26 cellular contexts compared by ENCODE assay signal in genomic region chr3:100413619-100414018, GRCh38.
"Had no signal": no experiment of that assay in that cellular context is flagged by ENCODE, and none has a peak within 500 bp of the region (broad histone marks: within the 10 kb centered on the region; RNA-seq: fewer than 3 reads in every experiment).

No MANE protein-coding gene starts in this region.

- H3K27me3 ChIP-seq: heart right ventricle, hepatocyte, neural progenitor cell, neutrophil, right atrium auricular region, right lobe of liver, suprapubic skin, tibial artery, upper lobe of right lung had no signal

- ATAC-seq: left cardiac atrium; left lobe of liver; lower lobe of right lung; naive thymus-derived CD8-positive, alpha-beta T cell; right lobe of liver; stimulated activated naive B cell treated with anti-CD40 and anti-IgM and Interleukin-4, amounts not matched to agents 10 μg/mL and 1 μg/mL and 100 μg/mL, for 72 hours; stimulated activated naive CD8-positive, alpha-beta T cell treated with anti-CD3 and anti-CD28 coated beads, Interleukin-15, Interleukin-2, amounts not matched to agents 100 U/mL and 50 U/mL, for 24 hours; upper lobe of right lung had no signal

- H3K36me3 ChIP-seq: heart right ventricle, lower lobe of right lung, neural progenitor cell, neutrophil, right atrium auricular region, right lobe of liver, suprapubic skin, thoracic aorta, upper lobe of right lung had no signal

- H3K4me3 ChIP-seq: heart right ventricle, hepatocyte, lower lobe of right lung, neural progenitor cell, right atrium auricular region, right lobe of liver, skin epidermis, suprapubic skin, thoracic aorta, tibial artery, upper lobe of right lung had no signal

- DNase-seq: left cardiac atrium; lower lobe of right lung; mammary epithelial cell; mesenchymal stem cell; naive thymus-derived CD8-positive, alpha-beta T cell; occipital lobe; right lobe of liver; stimulated activated CD4-positive, alpha-beta T cell treated with anti-CD3 and anti-CD28 coated beads, Interleukin-12 subunit alpha, Interleukin-12 subunit beta, amount 100 ng/mL, for 4 hours; stimulated activated CD4-positive, alpha-beta T cell treated with anti-CD3 and anti-CD28 coated beads, Interleukin-15, amount 100 ng/mL, for 24 hours; stimulated activated CD4-positive, alpha-beta T cell treated with anti-CD3 and anti-CD28 coated beads, Interleukin-2, amount 100 ng/mL, for 24 hours; stimulated activated CD4-positive, alpha-beta T cell treated with anti-CD3 and anti-CD28 coated beads, Interleukin-4, amount 100 ng/mL, for 1 hour; stimulated activated naive B cell treated with anti-CD40 and anti-IgM and Interleukin-4, amounts not matched to agents 10 μg/mL and 1 μg/mL and 100 μg/mL, for 72 hours; stimulated activated naive CD8-positive, alpha-beta T cell treated with anti-CD3 and anti-CD28 coated beads, Interleukin-15, Interleukin-2, amounts not matched to agents 100 U/mL and 50 U/mL, for 24 hours; tibial artery; trophoblast cell; upper lobe of right lung had no signal

- H3K27ac ChIP-seq: heart right ventricle, hepatocyte, lower lobe of right lung, neural progenitor cell, neutrophil, parathyroid adenoma, right atrium auricular region, right lobe of liver, skin epidermis, suprapubic skin, thoracic aorta, tibial artery, upper lobe of right lung had no signal

- H3K9me3 ChIP-seq: lower lobe of right lung, neutrophil, right lobe of liver, suprapubic skin, thoracic aorta had no signal

- H3K4me1 ChIP-seq: heart right ventricle, lower lobe of right lung, neural progenitor cell, parathyroid adenoma, right atrium auricular region, right lobe of liver, suprapubic skin, tibial artery, upper lobe of right lung had no signal
